19 cellular contexts compared by ENCODE assay signal in the genomic region with DNA sequence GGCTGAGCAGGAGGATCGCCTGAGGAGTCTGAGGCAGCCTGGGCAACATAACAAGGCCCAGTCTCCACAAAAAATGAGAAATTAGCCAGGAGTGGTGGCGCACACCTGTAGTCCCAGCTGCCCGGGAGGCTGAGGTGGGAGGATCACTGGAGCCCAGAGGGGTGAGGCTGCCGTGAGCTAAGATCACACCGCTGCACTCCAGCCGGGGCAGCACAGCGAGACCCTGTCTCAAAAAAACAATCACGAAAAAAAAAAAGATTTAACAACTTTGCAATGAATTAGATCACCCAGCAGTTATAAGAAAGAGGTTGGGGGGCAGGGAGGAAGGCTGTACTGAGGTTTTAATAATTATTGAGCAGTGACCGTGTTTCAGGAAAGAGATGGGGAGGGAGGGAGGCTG.
"Had no signal": no experiment of that assay in that cellular context is flagged by ENCODE, and none has a peak within 500 bp of the region (broad histone marks: within the 10 kb centered on the region; RNA-seq: fewer than 3 reads in every experiment).

No MANE protein-coding gene starts in this region.

- H3K4me3 ChIP-seq: prostate gland, right lobe of liver, thoracic aorta, upper lobe of right lung had no signal

- H3K36me3 ChIP-seq: prostate gland, thoracic aorta, upper lobe of right lung had no signal

- H3K27me3 ChIP-seq: right lobe of liver, upper lobe of right lung had no signal

- DNase-seq: activated CD4-positive, alpha-beta T cell treated with anti-CD3 and anti-CD28 coated beads, Interleukin-2, amount 10 ng/mL, durations not matched to agents 7 days and 5 days; activated CD8-positive, alpha-beta T cell treated with anti-CD3 and anti-CD28 coated beads, Interleukin-2, amount 10 ng/mL, durations not matched to agents 7 days and 5 days; activated naive CD4-positive, alpha-beta T cell treated with Interleukin-2 at 50 U/mL for 16 hours; activated naive CD8-positive, alpha-beta T cell treated with anti-CD3 and anti-CD28 coated beads, Interleukin-2, amount 10 ng/mL, durations not matched to agents 7 days and 5 days; activated T-cell treated with anti-CD3 and anti-CD28 coated beads, Interleukin-2, amount 50 U/mL, for 24 hours; amygdala; caudate nucleus; erythroblast; immature natural killer cell; stimulated activated CD4-positive, alpha-beta T cell treated with anti-CD3 and anti-CD28 coated beads, Interleukin-15, amount 100 ng/mL, for 24 hours; stimulated activated CD4-positive, alpha-beta T cell treated with anti-CD3 and anti-CD28 coated beads, Interleukin-2, amount 100 ng/mL, for 48 hours; upper lobe of right lung had no signal

- H3K27ac Mint-ChIP-seq: activated CD4-positive, alpha-beta T cell treated with anti-CD3 and anti-CD28 coated beads, Interleukin-2, amount 10 ng/mL, durations not matched to agents 7 days and 5 days; activated CD8-positive, alpha-beta T cell treated with anti-CD3 and anti-CD28 coated beads, Interleukin-2, amount 10 ng/mL, durations not matched to agents 7 days and 5 days; activated naive CD8-positive, alpha-beta T cell treated with anti-CD3 and anti-CD28 coated beads, Interleukin-2, amount 10 ng/mL, durations not matched to agents 7 days and 5 days; activated T-cell treated with anti-CD3 and anti-CD28 coated beads, Interleukin-2, amount 50 U/mL, for 24 hours; activated T-helper 2 cell treated with anti-CD3 and anti-CD28 coated beads, Interferon-gamma antibody, Interleukin-2, Interleukin-4, amounts not matched to agents 10 μg/mL and 5 μg/mL and 100 μg/mL, durations not matched to agents 14 hours and 24 hours and 36 hours; mesothelial cell of epicardium had no signal

- H3K4me1 ChIP-seq: prostate gland, right lobe of liver, upper lobe of right lung had no signal

- ATAC-seq: activated CD4-positive, CD25-positive, alpha-beta regulatory T cell treated with anti-CD3 and anti-CD28 coated beads, Interleukin-2, amount 50 U/mL, for 24 hours; activated CD8-positive, alpha-beta T cell treated with anti-CD3 and anti-CD28 coated beads, Interleukin-2, amount 10 ng/mL, durations not matched to agents 7 days and 5 days; right lobe of liver had no signal

- H3K4me1 Mint-ChIP-seq: activated CD4-positive, alpha-beta T cell treated with anti-CD3 and anti-CD28 coated beads, Interleukin-2, amount 10 ng/mL, durations not matched to agents 7 days and 5 days; activated naive CD8-positive, alpha-beta T cell treated with anti-CD3 and anti-CD28 coated beads, Interleukin-2, amount 10 ng/mL, durations not matched to agents 7 days and 5 days; immature natural killer cell had no signal

- H3K9me3 ChIP-seq: prostate gland, right lobe of liver, thoracic aorta, upper lobe of right lung had no signal

- H3K27me3 Mint-ChIP-seq: activated CD4-positive, alpha-beta T cell treated with anti-CD3 and anti-CD28 coated beads, Interleukin-2, amount 10 ng/mL, durations not matched to agents 7 days and 5 days; activated naive CD8-positive, alpha-beta T cell treated with anti-CD3 and anti-CD28 coated beads, Interleukin-2, amount 10 ng/mL, durations not matched to agents 7 days and 5 days; activated T-cell treated with anti-CD3 and anti-CD28 coated beads, Interleukin-2, amount 50 U/mL, for 24 hours had no signal

- H3K4me3 Mint-ChIP-seq: activated CD4-positive, alpha-beta T cell treated with anti-CD3 and anti-CD28 coated beads, Interleukin-2, amount 10 ng/mL, durations not matched to agents 7 days and 5 days; activated CD8-positive, alpha-beta T cell treated with anti-CD3 and anti-CD28 coated beads, Interleukin-2, amount 10 ng/mL, durations not matched to agents 7 days and 5 days; activated naive CD8-positive, alpha-beta T cell treated with anti-CD3 and anti-CD28 coated beads, Interleukin-2, amount 10 ng/mL, durations not matched to agents 7 days and 5 days; activated T-cell treated with anti-CD3 and anti-CD28 coated beads, Interleukin-2, amount 50 U/mL, for 24 hours; immature natural killer cell; mesothelial cell of epicardium; neural crest cell had no signal

- H3K9me3 Mint-ChIP-seq: activated CD4-positive, alpha-beta T cell treated with anti-CD3 and anti-CD28 coated beads, Interleukin-2, amount 10 ng/mL, durations not matched to agents 7 days and 5 days; activated naive CD8-positive, alpha-beta T cell treated with anti-CD3 and anti-CD28 coated beads, Interleukin-2, amount 10 ng/mL, durations not matched to agents 7 days and 5 days; activated T-cell treated with anti-CD3 and anti-CD28 coated beads, Interleukin-2, amount 50 U/mL, for 24 hours; activated T-helper 2 cell treated with anti-CD3 and anti-CD28 coated beads, Interferon-gamma antibody, Interleukin-2, Interleukin-4, amounts not matched to agents 10 μg/mL and 5 μg/mL and 100 μg/mL, durations not matched to agents 14 hours and 24 hours and 36 hours; immature natural killer cell; mesothelial cell of epicardium; neural crest cell had no signal

- H3K27ac ChIP-seq: prostate gland, right lobe of liver, thoracic aorta, upper lobe of right lung had no signal

- H3K36me3 Mint-ChIP-seq: activated naive CD8-positive, alpha-beta T cell treated with anti-CD3 and anti-CD28 coated beads, Interleukin-2, amount 10 ng/mL, durations not matched to agents 7 days and 5 days; immature natural killer cell; mesothelial cell of epicardium had no signal
